ENCODE assay signal across 8 cellular contexts in the genomic region with DNA sequence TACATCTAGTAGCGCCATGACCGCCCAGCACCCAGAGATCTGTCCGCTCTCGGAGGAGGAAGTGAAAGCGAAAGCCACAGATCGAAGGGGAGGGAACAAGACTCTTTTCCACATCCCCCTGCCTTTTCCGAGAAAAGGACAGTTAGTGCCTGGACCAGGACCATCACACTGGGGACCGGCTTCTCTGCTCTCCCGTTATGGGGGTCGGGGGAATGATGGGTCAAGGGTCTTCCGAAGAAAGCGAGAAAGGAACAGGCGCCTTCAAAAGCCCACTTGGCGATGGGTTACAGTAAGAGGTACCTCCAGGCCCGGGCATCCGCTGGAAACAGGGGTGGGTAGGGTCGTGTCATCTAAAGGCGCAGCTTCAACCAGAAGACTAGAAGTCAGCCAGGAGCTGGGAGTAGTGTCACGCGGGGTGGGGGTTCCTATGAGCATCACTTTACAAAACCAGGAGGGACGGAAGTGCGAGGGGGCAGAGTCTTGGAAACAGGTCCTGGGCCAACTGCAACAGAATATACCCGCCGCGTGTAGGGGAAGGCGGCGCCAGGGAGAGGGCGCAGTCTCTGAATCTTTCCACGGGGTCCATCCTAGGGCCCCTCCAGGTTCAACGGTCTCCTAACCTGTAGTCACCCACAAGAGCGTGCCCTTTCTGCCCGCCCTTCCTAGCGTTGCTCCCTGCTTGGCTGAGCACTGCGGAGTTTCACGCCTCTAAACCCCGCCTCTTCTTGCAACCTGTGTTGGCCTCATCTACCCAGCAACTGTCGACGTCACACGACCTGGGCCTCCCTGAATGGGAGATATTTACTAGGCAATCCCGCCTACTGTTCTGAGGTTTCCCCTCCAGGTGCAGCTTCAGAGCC. TPM values are rescaled to one million over a fixed set of nuclear protein-coding genes. Genes with fewer than 3 reads are reported as not detected.
DNase-seq lines count a peak whose midpoint lies in the region; ATAC-seq lines count a peak whose summit lies in the region.

PSMB8 (minus strand) TSS at position 69 of the 860 bp plus-strand sequence; CDS start at position 18, 51 bp downstream.

- peak; percentile 83 for ATAC-seq in naive B cell (ENCODE audit: low read depth in 2 of 2)
- peak; percentile 90 for ATAC-seq in stimulated activated effector memory CD8-positive, alpha-beta T cell treated with anti-CD3 and anti-CD28 coated beads, Interleukin-12 subunit alpha, Interleukin-12 subunit beta, amount 100 ng/mL, for 72 hours

- no peaks in the 10 kb centered on the region for H3K27me3 Mint-ChIP-seq in activated T-helper 1 cell treated with anti-CD3 and anti-CD28 coated beads, Interleukin-12 subunit alpha, Interleukin-12 subunit beta, Interleukin-2, Interleukin-4 antibody, amounts not matched to agents 30 ng/mL and 10 ng/mL and 1 ng/mL, durations not matched to agents 14 hours and 24 hours and 36 hours (ENCODE audit: insufficient read depth)
- H3K27me3 Mint-ChIP-seq in naive B cell = no peaks in the 10 kb centered on the region

- WGBS in GM23248 (ENCODE audit: low coverage in 1 of 2, low lambda C conversion rate in 2 of 2, missing lambda C conversion rate in 2 of 2), 2 experiments = 0 to 1% methylated on average over 40 of the region's 40 CpGs

- peak within 1 kb of the TSS; percentile 93 for H3K4me3 Mint-ChIP-seq in activated T-helper 1 cell treated with anti-CD3 and anti-CD28 coated beads, Interleukin-12 subunit alpha, Interleukin-12 subunit beta, Interleukin-2, Interleukin-4 antibody, amounts not matched to agents 30 ng/mL and 10 ng/mL and 1 ng/mL, durations not matched to agents 14 hours and 24 hours and 36 hours
- peak within 1 kb of the TSS; percentile 97 to 100 (median 99) for H3K4me3 Mint-ChIP-seq in naive B cell
- peak within 1 kb of the TSS; percentile 99 for H3K4me3 Mint-ChIP-seq in stimulated activated effector memory CD8-positive, alpha-beta T cell treated with anti-CD3 and anti-CD28 coated beads, Interleukin-12 subunit alpha, Interleukin-12 subunit beta, amount 100 ng/mL, for 72 hours

- H4K20me1 ChIP-seq in GM23248 (ENCODE audit: insufficient read depth) = no peaks in the 10 kb centered on the region

- DNase-seq in Daoy (ENCODE audit: low read depth) (peak; percentile 97), GM23248 (peak; percentile 96), Kasumi-1 (lab: John Stamatoyannopoulos, UW) (peak; percentile 87 to 92), RPMI7951 (ENCODE audit: low read depth) (peak; percentile 92), fibroblast of gingiva (ENCODE audit: low read depth) (peak; percentile 86), naive B cell (peak; percentile 98)
- peak; percentile 96 for DNase-seq in activated T-helper 1 cell treated with anti-CD3 and anti-CD28 coated beads, Interleukin-12 subunit alpha, Interleukin-12 subunit beta, Interleukin-2, Interleukin-4 antibody, amounts not matched to agents 30 ng/mL and 10 ng/mL and 1 ng/mL, durations not matched to agents 14 hours and 24 hours and 36 hours (ENCODE audit: low spot score)
- peak; percentile 92 to 99 for DNase-seq in stimulated activated effector memory CD8-positive, alpha-beta T cell treated with anti-CD3 and anti-CD28 coated beads, Interleukin-12 subunit alpha, Interleukin-12 subunit beta, amount 100 ng/mL, for 72 hours (ENCODE audit: low spot score in 2 of 2)

- H3K9me3 ChIP-seq in GM23248 (ENCODE audit: low read depth) = no peaks in the 10 kb centered on the region

- H3K27ac ChIP-seq in GM23248 = peak within 1 kb of the TSS; percentile 73

- intact Hi-C loops in activated T-helper 1 cell treated with anti-CD3 and anti-CD28 coated beads, Interleukin-12 subunit alpha, Interleukin-12 subunit beta, Interleukin-2, Interleukin-4 antibody, amounts not matched to agents 30 ng/mL and 10 ng/mL and 1 ng/mL, durations not matched to agents 14 hours and 24 hours and 36 hours (cut with micrococcal nuclease) = loop anchor here (1.0 to 10.0 kb wide), 7 partner anchors 9 to 1192 kb away; partner anchors contain the start of genes BAG6, CUTA, PHF1 and RXRB

- H3K36me3 Mint-ChIP-seq in activated T-helper 1 cell treated with anti-CD3 and anti-CD28 coated beads, Interleukin-12 subunit alpha, Interleukin-12 subunit beta, Interleukin-2, Interleukin-4 antibody, amounts not matched to agents 30 ng/mL and 10 ng/mL and 1 ng/mL, durations not matched to agents 14 hours and 24 hours and 36 hours (ENCODE audit: low read depth) = peaks cover 85% of the 10 kb centered on the region
- peaks cover 56 to 70% of the 10 kb centered on the region in 2 donors for H3K36me3 Mint-ChIP-seq in naive B cell
- peaks cover 100% of the 10 kb centered on the region for H3K36me3 Mint-ChIP-seq in stimulated activated effector memory CD8-positive, alpha-beta T cell treated with anti-CD3 and anti-CD28 coated beads, Interleukin-12 subunit alpha, Interleukin-12 subunit beta, amount 100 ng/mL, for 72 hours

- H3K9me3 Mint-ChIP-seq in activated T-helper 1 cell treated with anti-CD3 and anti-CD28 coated beads, Interleukin-12 subunit alpha, Interleukin-12 subunit beta, Interleukin-2, Interleukin-4 antibody, amounts not matched to agents 30 ng/mL and 10 ng/mL and 1 ng/mL, durations not matched to agents 14 hours and 24 hours and 36 hours = no peaks in the 10 kb centered on the region
- peaks cover 0 to 8% (median 0%) of the 10 kb centered on the region in 7 donors for H3K9me3 Mint-ChIP-seq in naive B cell
- H3K9me3 Mint-ChIP-seq in stimulated activated effector memory CD8-positive, alpha-beta T cell treated with anti-CD3 and anti-CD28 coated beads, Interleukin-12 subunit alpha, Interleukin-12 subunit beta, amount 100 ng/mL, for 72 hours = no peaks in the 10 kb centered on the region

- H3K36me3 ChIP-seq in GM23248 (ENCODE audit: low read depth) = 0 out of 2 replicates have a peak, but pooled peaks cover 9% of the 10 kb centered on the region

- no peaks in the 10 kb centered on the region for H3K9me2 ChIP-seq in GM23248 (ENCODE audit: insufficient read depth)

- H3K27me3 ChIP-seq in GM23248 (replicated peaks; ENCODE audit: insufficient read depth) = no peaks in the 10 kb centered on the region

- H3F3A ChIP-seq in GM23248 (ENCODE audit: insufficient read depth) = peaks cover 13% of the 10 kb centered on the region

- peaks cover 82% of the 10 kb centered on the region for H3K4me1 Mint-ChIP-seq in activated T-helper 1 cell treated with anti-CD3 and anti-CD28 coated beads, Interleukin-12 subunit alpha, Interleukin-12 subunit beta, Interleukin-2, Interleukin-4 antibody, amounts not matched to agents 30 ng/mL and 10 ng/mL and 1 ng/mL, durations not matched to agents 14 hours and 24 hours and 36 hours (ENCODE audit: low read depth)
- peaks cover 83 to 84% (median 84%) of the 10 kb centered on the region in 3 donors for H3K4me1 Mint-ChIP-seq in naive B cell
- peaks cover 92% of the 10 kb centered on the region for H3K4me1 Mint-ChIP-seq in stimulated activated effector memory CD8-positive, alpha-beta T cell treated with anti-CD3 and anti-CD28 coated beads, Interleukin-12 subunit alpha, Interleukin-12 subunit beta, amount 100 ng/mL, for 72 hours

- peak within 1 kb of the TSS; percentile 98 for H3K27ac Mint-ChIP-seq in activated T-helper 1 cell treated with anti-CD3 and anti-CD28 coated beads, Interleukin-12 subunit alpha, Interleukin-12 subunit beta, Interleukin-2, Interleukin-4 antibody, amounts not matched to agents 30 ng/mL and 10 ng/mL and 1 ng/mL, durations not matched to agents 14 hours and 24 hours and 36 hours
- peak within 1 kb of the TSS; percentile 100 for H3K27ac Mint-ChIP-seq in naive B cell
- peak within 1 kb of the TSS; percentile 100 for H3K27ac Mint-ChIP-seq in stimulated activated effector memory CD8-positive, alpha-beta T cell treated with anti-CD3 and anti-CD28 coated beads, Interleukin-12 subunit alpha, Interleukin-12 subunit beta, amount 100 ng/mL, for 72 hours

- peak within 1 kb of the TSS; percentile 97 for H3K9ac ChIP-seq in GM23248

- peak within 1 kb of the TSS; percentile 91 for H2AFZ ChIP-seq in GM23248

- H3K4me2 ChIP-seq in GM23248 (ENCODE audit: unreplicated experiment) = peak within 1 kb of the TSS; percentile 93

- no peaks in the 10 kb centered on the region for H3K4me1 ChIP-seq in GM23248 (ENCODE audit: insufficient read depth)

- in situ Hi-C loops in GM23248 (cut with MboI) = no loop called here

- peak within 1 kb of the TSS; percentile 98 for H3K4me3 ChIP-seq in GM23248

- no peaks in the 10 kb centered on the region for H3K79me2 ChIP-seq in GM23248 (ENCODE audit: insufficient read depth)

RNA-seq across cellular contexts. Expression of gene PSMB8, which starts in this region (rescaled TPM):
- 108 and 133 TPM in 2 replicates for total RNA-seq in Daoy (2014; rRNA removed; shearing (Covaris generic))
- total RNA-seq in GM23248 (2014; rRNA removed; shearing (Covaris generic)) = 21.6 and 27.2 TPM in 2 replicates
- 33.5 and 36.0 TPM in 2 replicates for polyA plus RNA-seq in GM23248 (2016; fragmentation: Nextera tagmentation; extraction: Ambion mirVana)
- 141 and 189 TPM in 2 replicates for total RNA-seq in RPMI7951 (2014; rRNA removed; shearing (Covaris generic))
- total RNA-seq in activated T-helper 1 cell treated with anti-CD3 and anti-CD28 coated beads, Interleukin-12 subunit alpha, Interleukin-12 subunit beta, Interleukin-2, Interleukin-4 antibody, amounts not matched to agents 30 ng/mL and 10 ng/mL and 1 ng/mL, durations not matched to agents 14 hours and 24 hours and 36 hours = 353 and 358 TPM in 2 replicates
- polyA plus RNA-seq in naive B cell (ENCODE audit: low read depth in 6 of 6) = 100 to 1,000 TPM; 297 to 462 (median 380) TPM

Comparison
In these comparisons a context has a peak if more than half of its experiments do, and no peak if none do; other contexts are left out.
1. Peak in every context shown above with its lines: DNase-seq, ATAC-seq, H3K4me3 ChIP-seq and H3K27ac ChIP-seq.